Comparison of ENCODE assay signal across 26 cellular contexts in genomic region chr3:175384569-175384968, GRCh38.
"Had no signal": no experiment of that assay in that cellular context is flagged by ENCODE, and none has a peak within 500 bp of the region (broad histone marks: within the 10 kb centered on the region; RNA-seq: fewer than 3 reads in every experiment).

No MANE protein-coding gene starts in this region.

- H2AFZ ChIP-seq: parathyroid adenoma had no signal

- H3K9ac ChIP-seq: parathyroid adenoma had no signal

- H3K4me1 Mint-ChIP-seq: memory B cell; naive B cell; stimulated activated memory B cell treated with anti-CD40 and anti-IgM and Interleukin-4, amounts not matched to agents 10 μg/mL and 1 μg/mL and 100 μg/mL, for 72 hours had no signal

- H3K4me3 ChIP-seq: coronary artery, esophagus squamous epithelium, lung, testis, tibial artery, upper lobe of left lung had no signal

- H3K27me3 ChIP-seq: esophagus squamous epithelium, neutrophil, testis, tibial artery, upper lobe of left lung had no signal

- H3K9me3 ChIP-seq: esophagus squamous epithelium, neutrophil, testis, tibial artery, upper lobe of left lung had no signal

- H3K27ac ChIP-seq: coronary artery, esophagus squamous epithelium, neutrophil, parathyroid adenoma, tibial artery, upper lobe of left lung had no signal

- H3K27ac Mint-ChIP-seq: memory B cell; naive B cell; natural killer cell treated with Interleukin-12 subunit alpha and Interleukin-12 subunit beta and Interleukin-15 and Interleukin-18, amount 100 ng/mL, for 72 hours; progenitor cell of endocrine pancreas; stimulated activated memory B cell treated with anti-CD40 and anti-IgM and Interleukin-4, amounts not matched to agents 10 μg/mL and 1 μg/mL and 100 μg/mL, for 72 hours had no signal

- ATAC-seq: left lobe of liver; natural killer cell treated with Interleukin-12 subunit alpha and Interleukin-12 subunit beta and Interleukin-15 and Interleukin-18, amount 100 ng/mL, for 72 hours; stimulated activated memory B cell treated with anti-CD40 and anti-IgM and Interleukin-4, amounts not matched to agents 10 μg/mL and 1 μg/mL and 100 μg/mL, for 72 hours; stimulated activated naive CD8-positive, alpha-beta T cell treated with anti-CD3 and anti-CD28 coated beads, Interleukin-15, Interleukin-2, amounts not matched to agents 100 U/mL and 50 U/mL, for 24 hours had no signal

- H3K79me2 ChIP-seq: parathyroid adenoma had no signal

- H3K4me1 ChIP-seq: esophagus squamous epithelium, parathyroid adenoma, testis, upper lobe of left lung had no signal

- FAIRE-seq: keratinocyte, urothelium cell line had no signal

- H3K36me3 ChIP-seq: esophagus squamous epithelium, neutrophil, tibial artery, upper lobe of left lung had no signal

- H3K36me3 Mint-ChIP-seq: memory B cell; naive B cell; natural killer cell treated with Interleukin-12 subunit alpha and Interleukin-12 subunit beta and Interleukin-15 and Interleukin-18, amount 100 ng/mL, for 72 hours; stimulated activated memory B cell treated with anti-CD40 and anti-IgM and Interleukin-4, amounts not matched to agents 10 μg/mL and 1 μg/mL and 100 μg/mL, for 72 hours had no signal

- H3K4me3 Mint-ChIP-seq: memory B cell; naive B cell; natural killer cell treated with Interleukin-12 subunit alpha and Interleukin-12 subunit beta and Interleukin-15 and Interleukin-18, amount 100 ng/mL, for 72 hours; neural crest cell; stimulated activated memory B cell treated with anti-CD40 and anti-IgM and Interleukin-4, amounts not matched to agents 10 μg/mL and 1 μg/mL and 100 μg/mL, for 72 hours had no signal

- H3K27me3 Mint-ChIP-seq: memory B cell; naive B cell; natural killer cell treated with Interleukin-12 subunit alpha and Interleukin-12 subunit beta and Interleukin-15 and Interleukin-18, amount 100 ng/mL, for 72 hours; progenitor cell of endocrine pancreas; stimulated activated memory B cell treated with anti-CD40 and anti-IgM and Interleukin-4, amounts not matched to agents 10 μg/mL and 1 μg/mL and 100 μg/mL, for 72 hours had no signal

- H3K9me3 Mint-ChIP-seq: memory B cell; naive B cell; stimulated activated memory B cell treated with anti-CD40 and anti-IgM and Interleukin-4, amounts not matched to agents 10 μg/mL and 1 μg/mL and 100 μg/mL, for 72 hours had no signal

- DNase-seq: dermis blood vessel endothelial cell; effector memory CD4-positive, alpha-beta T cell; erythroblast; esophagus squamous epithelium; foreskin melanocyte; hypothalamus; naive B cell; stimulated activated CD4-positive, alpha-beta T cell treated with anti-CD3 and anti-CD28 coated beads, Interleukin-2, amount 100 ng/mL, for 24 hours; stimulated activated CD4-positive, alpha-beta T cell treated with anti-CD3 and anti-CD28 coated beads, Interleukin-4, amount 100 ng/mL, for 24 hours; stimulated activated naive CD8-positive, alpha-beta T cell treated with anti-CD3 and anti-CD28 coated beads, Interleukin-15, Interleukin-2, amounts not matched to agents 100 U/mL and 50 U/mL, for 24 hours; substantia nigra; testis; tibial artery; upper lobe of left lung had no signal
